ENCODE assay signal across 39 cellular contexts in the genomic region with DNA sequence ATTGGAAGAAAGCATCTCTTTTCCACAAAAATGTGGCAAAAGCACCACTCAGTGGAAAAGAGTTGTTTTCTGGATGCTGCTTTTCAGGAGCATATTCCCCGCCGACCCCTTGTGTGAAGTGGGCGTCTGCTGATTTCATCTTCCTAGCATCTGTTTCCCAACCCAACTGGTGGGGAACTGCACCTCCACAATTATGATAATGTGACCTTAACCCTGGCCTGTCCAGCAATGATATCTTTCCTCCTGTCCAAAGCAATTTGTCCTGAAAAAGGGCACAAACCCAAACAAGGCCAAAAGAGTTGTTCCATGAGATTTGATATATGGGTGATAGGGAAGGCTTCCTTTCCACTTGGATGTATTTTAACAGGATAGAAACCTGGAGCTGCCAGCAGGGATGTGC. TPM values are rescaled to one million over a fixed set of nuclear protein-coding genes. Genes with fewer than 3 reads are reported as not detected.
"Had no signal": no experiment of that assay in that cellular context is flagged by ENCODE, and none has a peak within 500 bp of the region (broad histone marks: within the 10 kb centered on the region; RNA-seq: fewer than 3 reads in every experiment).

No MANE protein-coding gene starts in this region.

- H3K27ac ChIP-seq: adrenal gland, ascending aorta, body of pancreas, brain microvascular endothelial cell, breast epithelium, cardiac muscle cell had no signal

- H3K36me3 ChIP-seq: adrenal gland, ascending aorta, brain microvascular endothelial cell, breast epithelium, cardiac muscle cell had no signal

- H3K4me3 ChIP-seq: adrenal gland, ascending aorta, body of pancreas, breast epithelium, cardiac muscle cell had no signal

- H3K9me3 ChIP-seq: adrenal gland, ascending aorta, body of pancreas, breast epithelium had no signal

- DNase-seq: activated effector memory CD4-positive, alpha-beta T cell treated with anti-CD3 and anti-CD28 coated beads, Interleukin-2, amount 50 U/mL, for 16 hours; activated effector memory CD4-positive, alpha-beta T cell treated with Interleukin-2 at 50 U/mL for 16 hours; activated gamma-delta T cell; activated gamma-delta T cell treated with Interleukin-2 at 50 U/mL for 16 hours; activated naive CD4-positive, alpha-beta T cell; activated naive CD4-positive, alpha-beta T cell treated with anti-CD3 and anti-CD28 coated beads for 36 hours; activated naive CD4-positive, alpha-beta T cell treated with anti-CD3 and anti-CD28 coated beads, Interleukin-2, amount 10 ng/mL, durations not matched to agents 7 days and 5 days; activated naive CD4-positive, alpha-beta T cell treated with anti-CD3 and anti-CD28 coated beads, Interleukin-2, amount 50 U/mL, for 16 hours; activated naive CD4-positive, alpha-beta T cell treated with Interleukin-2 at 50 U/mL for 16 hours; activated naive CD8-positive, alpha-beta T cell treated with anti-CD3 and anti-CD28 coated beads for 36 hours; activated naive CD8-positive, alpha-beta T cell treated with anti-CD3 and anti-CD28 coated beads, Interleukin-2, amount 10 ng/mL, durations not matched to agents 7 days and 5 days; activated naive CD8-positive, alpha-beta T cell treated with anti-CD3 and anti-CD28 coated beads, Interleukin-2, amount 50 U/mL, for 24 hours; activated T-cell treated with anti-CD3 and anti-CD28 coated beads, Interleukin-2, amount 50 U/mL, for 1 hour; activated T-cell treated with anti-CD3 and anti-CD28 coated beads, Interleukin-2, amount 50 U/mL, for 24 hours; activated T-cell treated with anti-CD3 and anti-CD28 coated beads, Interleukin-2, amount 50 U/mL, for 4 hours; activated T-cell treated with anti-CD3 and anti-CD28 coated beads, Interleukin-2, amount 50 U/mL, for 48 hours; activated T-cell treated with anti-CD3 and anti-CD28 coated beads, Interleukin-2, amount 50 U/mL, for 72 hours; adrenal gland; amniotic stem cell; amygdala; anterior cingulate cortex; aorta; body of pancreas; brain microvascular endothelial cell; caudate nucleus; central memory CD4-positive, alpha-beta T cell; cerebellar nuclear complex had no signal

- H3K4me1 ChIP-seq: adrenal gland, ascending aorta, body of pancreas, breast epithelium had no signal

- H3K27me3 ChIP-seq: adrenal gland, ascending aorta, body of pancreas, breast epithelium, cardiac muscle cell had no signal

RNA-seq across cellular contexts. Expression of a gene that starts 14.0 kb away (rescaled TPM):
- total RNA-seq: activated naive CD4-positive, alpha-beta T cell treated with anti-CD3 and anti-CD28 coated beads for 36 hours; activated naive CD4-positive, alpha-beta T cell treated with anti-CD3 and anti-CD28 coated beads, Interleukin-2, amount 50 U/mL, for 72 hours; activated naive CD8-positive, alpha-beta T cell treated with anti-CD3 and anti-CD28 coated beads for 36 hours; activated naive CD8-positive, alpha-beta T cell treated with anti-CD3 and anti-CD28 coated beads, Interleukin-2, amount 10 ng/mL, durations not matched to agents 7 days and 5 days; activated T-cell treated with anti-CD3 and anti-CD28 coated beads, Interleukin-2, amount 50 U/mL, for 4 hours; activated T-cell treated with anti-CD3 and anti-CD28 coated beads, Interleukin-2, amount 50 U/mL, for 72 hours; activated T-helper 1 cell treated with anti-CD3 and anti-CD28 coated beads, Interleukin-12 subunit alpha, Interleukin-12 subunit beta, Interleukin-2, Interleukin-4 antibody, amounts not matched to agents 30 ng/mL and 10 ng/mL and 1 ng/mL, durations not matched to agents 14 hours and 24 hours and 36 hours; activated T-helper 17 cell treated with anti-CD3 and anti-CD28 coated beads, Interleukin-2, amount 50 U/mL, for 72 hours; activated T-helper 2 cell treated with anti-CD3 and anti-CD28 coated beads, Interferon-gamma antibody, Interleukin-2, Interleukin-4, amounts not matched to agents 10 μg/mL and 5 μg/mL and 100 μg/mL, durations not matched to agents 14 hours and 24 hours and 36 hours; adrenal gland; aorta; ascending aorta; astrocyte; body of pancreas; breast epithelium; bronchial epithelial cell; cardiac muscle cell; cardiac septum; cerebellum had no signal
- polyA plus RNA-seq: adipose tissue, aorta, cardiac muscle cell had no signal

RNA-seq across cellular contexts. Expression of a gene that starts 29.5 kb away (rescaled TPM):
- total RNA-seq: ascending aorta had no signal
